In genomic region chr12:129080821-129081220, GRCh38 we compare ENCODE assay signal across 35 cellular contexts.
"Had no signal": no experiment of that assay in that cellular context is flagged by ENCODE, and none has a peak within 500 bp of the region (broad histone marks: within the 10 kb centered on the region; RNA-seq: fewer than 3 reads in every experiment).

No MANE protein-coding gene starts in this region.

- H3K9me3 ChIP-seq: MG63 had no signal

- DNase-seq: Karpas-422, Kasumi-1, MG63, MM.1S, MV-4-11, NCI-H1048, NCI-H1092, NCI-H1092 treated with DMSO at 0.1 percent for 48 hours, NCI-H1105, NCI-H1105 treated with DMSO at 0.1 percent for 48 hours, NCI-H1417, NCI-H1417 treated with DMSO at 0.1 percent for 48 hours, NCI-H1436, NCI-H1436 treated with DMSO at 0.1 percent for 48 hours, NCI-H146, NCI-H1694, NCI-H1694 treated with DMSO at 0.1 percent for 48 hours, NCI-H187, NCI-H187 treated with DMSO at 0.1 percent for 48 hours, NCI-H1930, NCI-H2029, NCI-H2029 treated with DMSO at 0.1 percent for 48 hours, NCI-H2081, NCI-H2081 treated with DMSO at 0.1 percent for 48 hours, NCI-H2107, NCI-H2171, NCI-H2171 treated with DMSO at 0.1 percent for 48 hours, NCI-H2227 treated with DMSO at 0.1 percent for 48 hours, NCI-H226, NCI-H345, NCI-H446, NCI-H446 treated with DMSO at 0.1 percent for 48 hours, NCI-H510A, NCI-H510A treated with DMSO at 0.1 percent for 48 hours had no signal

- H3K9ac ChIP-seq: KMS-11 had no signal

- H3K27me3 ChIP-seq: MG63 had no signal

- H3K27ac ChIP-seq: KMS-11 had no signal

- H3K36me3 ChIP-seq: MG63 had no signal

- H3K4me3 ChIP-seq: MG63 had no signal

- H3K4me2 ChIP-seq: KMS-11 had no signal
